8 cellular contexts compared by ENCODE assay signal in the genomic region with DNA sequence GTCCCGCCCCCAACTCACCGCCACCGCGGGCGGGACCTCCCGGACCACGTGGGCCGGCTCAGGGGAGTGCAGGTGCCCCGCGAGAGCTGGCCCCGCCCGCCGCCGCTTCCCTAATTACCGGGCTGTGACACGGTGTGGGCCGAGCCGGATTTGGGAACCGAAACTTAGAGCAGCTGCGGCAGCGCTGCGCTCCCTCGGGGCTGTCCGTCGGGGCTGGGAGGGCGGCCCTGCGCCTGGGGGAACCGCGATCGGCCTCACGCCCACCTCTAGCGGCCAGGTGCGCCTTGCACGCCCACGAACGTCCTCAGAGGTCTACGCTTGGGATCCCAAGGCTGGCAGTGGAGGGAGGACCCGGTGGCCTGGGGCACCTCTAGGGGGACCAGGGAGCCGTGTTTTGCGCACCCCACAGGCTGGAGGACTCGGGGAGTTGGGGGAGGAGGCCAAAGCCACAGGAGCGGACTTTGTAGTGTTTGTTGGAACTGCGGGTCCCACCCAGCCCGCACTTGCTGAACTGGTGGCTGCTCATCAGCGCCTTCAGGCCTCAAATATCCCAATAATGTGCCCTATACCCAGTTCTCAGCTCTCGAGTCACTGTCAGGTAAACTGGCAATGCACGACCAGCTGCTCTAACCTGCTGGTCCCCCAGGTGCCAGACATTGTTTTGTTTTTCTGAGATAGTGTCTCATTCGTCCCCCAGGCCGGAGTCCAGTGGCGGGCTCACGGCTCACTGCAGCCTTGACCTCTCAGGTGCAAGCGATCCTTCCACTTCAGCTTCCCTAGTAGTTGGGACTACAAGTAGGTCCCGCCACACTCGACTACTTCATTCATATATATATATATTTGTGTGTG. TPM values are rescaled to one million over a fixed set of nuclear protein-coding genes. Genes with fewer than 3 reads are reported as not detected.
DNase-seq lines count a peak whose midpoint lies in the region; ATAC-seq and TF ChIP-seq lines count a peak whose summit lies in the region.

No MANE protein-coding gene starts in this region.

- no peaks in the 10 kb centered on the region for H3K27me3 Mint-ChIP-seq in T-helper 1 cell treated with Interleukin-12 subunit alpha and Interleukin-12 subunit beta and Interleukin-4 antibody, amounts not matched to agents 30 μg/mL and 1 μg/mL, for 36 hours (ENCODE audit: low read depth)
- peaks cover 5 to 16% (median 16%) of the 10 kb centered on the region in 3 donors for H3K27me3 Mint-ChIP-seq in immature natural killer cell (ENCODE audit: low read depth in 3 of 3)

- peak overlapping the region; percentile 80 for H3K4me3 Mint-ChIP-seq in T-helper 1 cell treated with Interleukin-12 subunit alpha and Interleukin-12 subunit beta and Interleukin-4 antibody, amounts not matched to agents 30 μg/mL and 1 μg/mL, for 36 hours
- peak overlapping the region; percentile 84 to 89 (median 87) for H3K4me3 Mint-ChIP-seq in immature natural killer cell

- in situ Hi-C loops in astrocyte of the spinal cord (cut with HindIII; ENCODE audit: low sequenced_read_pairs) = no loop called here

- peaks cover 11% of the 10 kb centered on the region for H3K36me3 Mint-ChIP-seq in T-helper 1 cell treated with Interleukin-12 subunit alpha and Interleukin-12 subunit beta and Interleukin-4 antibody, amounts not matched to agents 30 μg/mL and 1 μg/mL, for 36 hours (ENCODE audit: low read depth)
- no peaks in the 10 kb centered on the region for H3K36me3 Mint-ChIP-seq in immature natural killer cell

- peak; percentile 9 for TF ChIP-seq CTCF in astrocyte of the spinal cord (IDR thresholded peaks at IDR 0.05; ENCODE audit: low read depth, low read length)

- ATAC-seq in GM21723 (IDR thresholded peaks at IDR 0.05; ENCODE audit: unreplicated experiment) = peak; percentile 60

- peak overlapping the region; percentile 95 for H3K27ac Mint-ChIP-seq in T-helper 1 cell treated with Interleukin-12 subunit alpha and Interleukin-12 subunit beta and Interleukin-4 antibody, amounts not matched to agents 30 μg/mL and 1 μg/mL, for 36 hours
- peak overlapping the region; percentile 96 to 99 (median 98) for H3K27ac Mint-ChIP-seq in immature natural killer cell

- peaks cover 5% of the 10 kb centered on the region; the same call in 1 of the 2 replicates for H3K36me3 ChIP-seq in KOPT-K1 (ENCODE audit: insufficient read depth, low read length)

- peak; percentile 51 for DNase-seq in GM03348 (ENCODE audit: low spot score)
- no peak for DNase-seq in astrocyte of the spinal cord (ENCODE audit: low read depth, low spot score)
- DNase-seq in immature natural killer cell = peak; percentile 67 to 72 (median 71)
- DNase-seq in stimulated activated CD4-positive, alpha-beta T cell treated with anti-CD3 and anti-CD28 coated beads, Interleukin-15, amount 100 ng/mL, for 24 hours = peak; percentile 89
- DNase-seq in superior temporal gyrus (ENCODE audit: extremely low spot score) = no peak

- H3K4me3 ChIP-seq in astrocyte of the spinal cord (ENCODE audit: low read depth, low read length) = peak overlapping the region; percentile 39

- peak overlapping the region; percentile 85 for H3K27ac ChIP-seq in KOPT-K1 (ENCODE audit: low read depth, low read length, poor library complexity, severe bottlenecking)

- H3K9me3 ChIP-seq in KOPT-K1 (ENCODE audit: insufficient read depth, low read length, poor library complexity, severe bottlenecking) = no peaks in the 10 kb centered on the region

- peaks cover 52% of the 10 kb centered on the region for H3K4me1 Mint-ChIP-seq in T-helper 1 cell treated with Interleukin-12 subunit alpha and Interleukin-12 subunit beta and Interleukin-4 antibody, amounts not matched to agents 30 μg/mL and 1 μg/mL, for 36 hours (ENCODE audit: low read depth)
- H3K4me1 Mint-ChIP-seq in immature natural killer cell = peaks cover 69 to 70% of the 10 kb centered on the region in 2 donors

- no peaks in the 10 kb centered on the region for H3K9me3 Mint-ChIP-seq in T-helper 1 cell treated with Interleukin-12 subunit alpha and Interleukin-12 subunit beta and Interleukin-4 antibody, amounts not matched to agents 30 μg/mL and 1 μg/mL, for 36 hours
- H3K9me3 Mint-ChIP-seq in immature natural killer cell = no peaks in the 10 kb centered on the region

RNA-seq across cellular contexts. Expression of gene NADK, which starts 0.8 kb away (rescaled TPM):
- polyA plus RNA-seq in immature natural killer cell = 10 to 100 TPM; 30.9 to 53.3 (median 37.3) TPM

RNA-seq across cellular contexts. Expression of gene CDK11A, which starts 54.9 kb away (rescaled TPM):
- 10 to 100 TPM in 2 of 3 donors, 1 to 10 TPM in 1; 1.6 to 32.6 (median 14.9) TPM for polyA plus RNA-seq in immature natural killer cell

Comparison
In these comparisons a context has a peak if more than half of its experiments do, and no peak if none do; other contexts are left out.
1. DNase-seq: peak in GM03348 (single experiment), immature natural killer cell (3 of 3) and stimulated activated CD4-positive, alpha-beta T cell treated with anti-CD3 and anti-CD28 coated beads, Interleukin-15, amount 100 ng/mL, for 24 hours (single experiment); none in astrocyte of the spinal cord (single experiment) and superior temporal gyrus (single experiment).